In the genomic region with DNA sequence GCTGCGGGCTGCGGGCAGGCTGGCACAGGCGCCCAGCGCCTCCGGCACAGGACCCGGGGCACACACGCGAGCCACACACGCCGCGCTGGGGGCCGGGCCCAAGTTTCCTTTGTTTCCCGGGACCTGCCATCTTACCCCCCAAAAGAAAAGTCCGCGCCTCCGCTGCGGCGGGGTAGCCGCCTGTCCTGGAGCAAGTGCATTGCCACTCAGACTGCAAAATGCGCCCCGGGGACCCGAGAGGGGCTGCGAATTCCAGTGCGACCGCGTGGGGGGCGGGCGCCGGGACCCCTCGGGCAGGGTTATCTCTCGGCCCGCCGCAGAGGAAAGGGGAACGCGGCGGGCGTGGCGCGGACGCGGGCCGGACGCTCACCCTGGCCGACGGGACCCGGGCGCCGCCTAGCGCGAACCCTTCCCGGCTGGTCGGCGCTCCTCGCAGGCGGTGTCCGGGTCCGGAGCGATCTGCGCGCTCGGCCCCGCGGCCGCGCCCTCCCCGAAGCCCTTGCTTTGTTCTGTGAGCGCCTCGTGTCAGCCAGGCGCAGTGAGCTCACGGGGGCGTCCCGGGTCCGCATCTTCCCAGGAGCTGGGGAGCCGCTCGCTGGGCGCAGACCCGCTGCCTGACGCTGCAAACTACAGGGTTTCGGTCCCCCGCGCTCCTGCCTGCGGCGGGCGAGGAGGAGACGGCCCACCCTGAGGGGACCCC, we compare ENCODE assay signal across 1 cellular context.
TF ChIP-seq lines count a peak whose summit lies in the region.

No MANE protein-coding gene starts in this region.

TF ChIP-seq in GM12878, 131 proteins besides CTCF, POLR2A, EP300 and RAD21 (continued from another document and continues in another):
- TF ChIP-seq POLR2AphosphoS5 (IDR thresholded peaks at IDR 0.05; ENCODE audit: low read length) (no peak), IKZF1 (conservative IDR thresholded peaks at IDR 0.05) (0 out of 2 replicates have a peak, but pooled peaks have one; percentile 44), FOXK2 (IDR thresholded peaks at IDR 0.05) (no peak), IRF3 (IDR thresholded peaks at IDR 0.05) (no peak), DPF2 (IDR thresholded peaks at IDR 0.05) (no peak; the same call in 1 of the 2 replicates), HDAC6 (IDR thresholded peaks at IDR 0.05; ENCODE audit: unreplicated experiment) (peak; percentile 81), CEBPZ (IDR thresholded peaks at IDR 0.05; ENCODE audit: low read depth, low read length) (no peak), RELB (IDR thresholded peaks at IDR 0.05; ENCODE audit: low read depth) (no peak), SMARCA5 (IDR thresholded peaks at IDR 0.05) (peak; percentile 27; the same call in 1 of the 2 replicates), BACH1 (IDR thresholded peaks at IDR 0.05; ENCODE audit: borderline replicate concordance) (no peak), JUND (IDR thresholded peaks at IDR 0.05; ENCODE audit: low read depth, low read length) (no peak), GATAD2B (conservative IDR thresholded peaks at IDR 0.05; ENCODE audit: low read depth) (peak; percentile 38; the same call in 1 of the 2 replicates), HDAC2 (IDR thresholded peaks at IDR 0.05) (no peak), MYC (IDR thresholded peaks at IDR 0.05; ENCODE audit: insufficient read depth, insufficient read length, insufficient replicate concordance, low read length, severe bottlenecking) (no peak), CHD4 (IDR thresholded peaks at IDR 0.05) (no peak), ASH2L (IDR thresholded peaks at IDR 0.05; ENCODE audit: borderline replicate concordance, low read depth) (no peak), STAT3 (IDR thresholded peaks at IDR 0.05; ENCODE audit: low read depth, low read length) (no peak), FOXM1 (IDR thresholded peaks at IDR 0.05; ENCODE audit: low read depth, low read length) (no peak), PAX5 (IDR thresholded peaks at IDR 0.05; ENCODE audit: borderline replicate concordance, low read depth, low read length) (no peak), RB1 (IDR thresholded peaks at IDR 0.05; ENCODE audit: borderline replicate concordance) (0 out of 2 replicates have a peak, but pooled peaks have one; percentile 50), SRF (IDR thresholded peaks at IDR 0.05; ENCODE audit: low read depth in 2 of 2, low read length in 2 of 2) (no peak), SREBF2 (IDR thresholded peaks at IDR 0.05; ENCODE audit: low read length) (no peak), BHLHE40 (IDR thresholded peaks at IDR 0.05; ENCODE audit: borderline replicate concordance in 1 of 2, low read depth in 2 of 2, low read length in 1 of 2) (peak in 1 of 2 experiments; percentile 9; a peak in 1 of 4 replicates), PRDM15 (CRISPR knock-in tag; IDR thresholded peaks at IDR 0.05) (no peak), MEF2B (IDR thresholded peaks at IDR 0.05; ENCODE audit: partially characterized antibody, poor library complexity, severe bottlenecking) (no peak), REST (IDR thresholded peaks at IDR 0.05; ENCODE audit: low read depth, low read length) (no peak), SMC3 (IDR thresholded peaks at IDR 0.05; ENCODE audit: borderline replicate concordance, low read length) (no peak; the same call in 1 of the 2 replicates), YY1 (IDR thresholded peaks at IDR 0.05; ENCODE audit: low read depth, low read length) (no peak)
- TF ChIP-seq, protein P1, sequence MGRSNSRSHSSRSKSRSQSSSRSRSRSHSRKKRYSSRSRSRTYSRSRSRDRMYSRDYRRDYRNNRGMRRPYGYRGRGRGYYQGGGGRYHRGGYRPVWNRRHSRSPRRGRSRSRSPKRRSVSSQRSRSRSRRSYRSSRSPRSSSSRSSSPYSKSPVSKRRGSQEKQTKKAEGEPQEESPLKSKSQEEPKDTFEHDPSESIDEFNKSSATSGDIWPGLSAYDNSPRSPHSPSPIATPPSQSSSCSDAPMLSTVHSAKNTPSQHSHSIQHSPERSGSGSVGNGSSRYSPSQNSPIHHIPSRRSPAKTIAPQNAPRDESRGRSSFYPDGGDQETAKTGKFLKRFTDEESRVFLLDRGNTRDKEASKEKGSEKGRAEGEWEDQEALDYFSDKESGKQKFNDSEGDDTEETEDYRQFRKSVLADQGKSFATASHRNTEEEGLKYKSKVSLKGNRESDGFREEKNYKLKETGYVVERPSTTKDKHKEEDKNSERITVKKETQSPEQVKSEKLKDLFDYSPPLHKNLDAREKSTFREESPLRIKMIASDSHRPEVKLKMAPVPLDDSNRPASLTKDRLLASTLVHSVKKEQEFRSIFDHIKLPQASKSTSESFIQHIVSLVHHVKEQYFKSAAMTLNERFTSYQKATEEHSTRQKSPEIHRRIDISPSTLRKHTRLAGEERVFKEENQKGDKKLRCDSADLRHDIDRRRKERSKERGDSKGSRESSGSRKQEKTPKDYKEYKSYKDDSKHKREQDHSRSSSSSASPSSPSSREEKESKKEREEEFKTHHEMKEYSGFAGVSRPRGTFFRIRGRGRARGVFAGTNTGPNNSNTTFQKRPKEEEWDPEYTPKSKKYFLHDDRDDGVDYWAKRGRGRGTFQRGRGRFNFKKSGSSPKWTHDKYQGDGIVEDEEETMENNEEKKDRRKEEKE (IDR thresholded peaks at IDR 0.05): no peak
- TF ChIP-seq, protein P2, sequence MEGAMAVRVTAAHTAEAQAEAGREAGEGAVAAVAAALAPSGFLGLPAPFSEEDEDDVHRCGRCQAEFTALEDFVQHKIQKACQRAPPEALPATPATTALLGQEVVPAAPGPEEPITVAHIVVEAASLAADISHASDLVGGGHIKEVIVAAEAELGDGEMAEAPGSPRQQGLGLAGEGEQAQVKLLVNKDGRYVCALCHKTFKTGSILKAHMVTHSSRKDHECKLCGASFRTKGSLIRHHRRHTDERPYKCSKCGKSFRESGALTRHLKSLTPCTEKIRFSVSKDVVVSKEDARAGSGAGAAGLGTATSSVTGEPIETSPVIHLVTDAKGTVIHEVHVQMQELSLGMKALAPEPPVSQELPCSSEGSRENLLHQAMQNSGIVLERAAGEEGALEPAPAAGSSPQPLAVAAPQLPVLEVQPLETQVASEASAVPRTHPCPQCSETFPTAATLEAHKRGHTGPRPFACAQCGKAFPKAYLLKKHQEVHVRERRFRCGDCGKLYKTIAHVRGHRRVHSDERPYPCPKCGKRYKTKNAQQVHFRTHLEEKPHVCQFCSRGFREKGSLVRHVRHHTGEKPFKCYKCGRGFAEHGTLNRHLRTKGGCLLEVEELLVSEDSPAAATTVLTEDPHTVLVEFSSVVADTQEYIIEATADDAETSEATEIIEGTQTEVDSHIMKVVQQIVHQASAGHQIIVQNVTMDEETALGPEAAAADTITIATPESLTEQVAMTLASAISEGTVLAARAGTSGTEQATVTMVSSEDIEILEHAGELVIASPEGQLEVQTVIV (IDR thresholded peaks at IDR 0.05; ENCODE audit: borderline replicate concordance, partially characterized antibody): no peak
